In genomic region chr9:91422832-91423711, GRCh38 we compare ENCODE assay signal across 8 cellular contexts. TPM values are rescaled to one million over a fixed set of nuclear protein-coding genes. Genes with fewer than 3 reads are reported as not detected.
DNase-seq lines count a peak whose midpoint lies in the region; ATAC-seq, FAIRE-seq and TF ChIP-seq lines count a peak whose summit lies in the region.

No MANE protein-coding gene starts in this region.

- H2BK120ac ChIP-seq in trophoblast cell (ENCODE audit: insufficient read depth, low read length, poor library complexity): no peak overlapping the region

- TF ChIP-seq CTCF in SK-N-SH (IDR thresholded peaks at IDR 0.05): peak; percentile 28
- peak in 6 of 9 donors; percentile 8 to 44 (median 26) for TF ChIP-seq CTCF in heart right ventricle (IDR thresholded peaks at IDR 0.05)
- no peak for TF ChIP-seq CTCF in D721Med (IDR thresholded peaks at IDR 0.05; ENCODE audit: insufficient read depth, missing control alignments)

- in situ Hi-C loops in Caki2 (cut with HindIII; ENCODE audit: low pct_unique_long_range_greater_than_20kb, low sequenced_read_pairs): no loop called here

- ATAC-seq in GM19468 (IDR thresholded peaks at IDR 0.05; ENCODE audit: extremely low read depth, unreplicated experiment) (peak; percentile 6), heart right ventricle (peak in 6 of 8 donors; percentile 6 to 51 (median 33))

- no peaks in the 10 kb centered on the region for H3K9me3 ChIP-seq in SK-N-SH
- H3K9me3 ChIP-seq in heart right ventricle: no peaks in the 10 kb centered on the region
- H3K9me3 ChIP-seq in trophoblast cell (ENCODE audit: insufficient read depth, low read depth, low read length): no peaks in the 10 kb centered on the region

- no peak for TF ChIP-seq EP300 in SK-N-SH (IDR thresholded peaks at IDR 0.05; ENCODE audit: borderline replicate concordance in 1 of 2, low read depth in 1 of 2, low read length in 1 of 2)

- no peaks in the 10 kb centered on the region; the same call in 1 of the 2 replicates for H4K20me1 ChIP-seq in SK-N-SH (ENCODE audit: insufficient read depth)

- peak; percentile 70 for DNase-seq in Caki2 (ENCODE audit: low read depth)
- DNase-seq in HK-2 (ENCODE audit: unreplicated experiment): peak; percentile 69
- no peak for DNase-seq in SK-N-SH
- peak; percentile 54 to 65 for DNase-seq in heart right ventricle
- peak; percentile 80 for DNase-seq in trophoblast cell
- DNase-seq in D721Med (ENCODE audit: insufficient read length, low spot score): no peak

- peaks cover 49% of the 10 kb centered on the region for H3K79me2 ChIP-seq in SK-N-SH (ENCODE audit: insufficient read depth)
- peaks cover 22% of the 10 kb centered on the region for H3K79me2 ChIP-seq in trophoblast cell (ENCODE audit: control insufficient read depth, insufficient read depth, low read length, poor library complexity)

- no peak overlapping the region for H3K23ac ChIP-seq in trophoblast cell (ENCODE audit: low read length)

- H2AK5ac ChIP-seq in trophoblast cell (ENCODE audit: low read length): no peak overlapping the region

- H3K4ac ChIP-seq in trophoblast cell (ENCODE audit: low read depth, low read length): peak overlapping the region; percentile 53

- peaks cover 12% of the 10 kb centered on the region for H3F3A ChIP-seq in SK-N-SH (replicated peaks; ENCODE audit: insufficient read depth)

- H3K9ac ChIP-seq in SK-N-SH (peak overlapping the region; percentile 83), trophoblast cell (ENCODE audit: low read length) (peak overlapping the region; percentile 76)

- H3K4me2 ChIP-seq in SK-N-SH: peak overlapping the region; percentile 90
- H3K4me2 ChIP-seq in trophoblast cell (ENCODE audit: low read length): peak overlapping the region; percentile 98

- peak overlapping the region; percentile 4 for H2AFZ ChIP-seq in SK-N-SH (ENCODE audit: low read depth)
- peak overlapping the region; percentile 57 for H2AFZ ChIP-seq in trophoblast cell (ENCODE audit: insufficient read depth, low read length, poor library complexity)

- no peaks in the 10 kb centered on the region for H3K9me2 ChIP-seq in SK-N-SH

- TF ChIP-seq RAD21 in SK-N-SH (IDR thresholded peaks at IDR 0.05; ENCODE audit: low read length): no peak

- H3K4me1 ChIP-seq in SK-N-SH (ENCODE audit: control insufficient read depth in 1 of 2, insufficient read depth in 2 of 2, low read depth in 1 of 2, low read length in 1 of 2) (peaks cover 6 to 17% of the 10 kb centered on the region in 2 experiments), heart right ventricle (peaks cover 0 to 73% (median 33%) of the 10 kb centered on the region in 9 donors), trophoblast cell (ENCODE audit: control insufficient read depth in 1 of 2, insufficient read depth in 2 of 2, low read length in 2 of 2) (peaks cover 9 to 14% of the 10 kb centered on the region in 2 experiments)

- peaks cover 17% of the 10 kb centered on the region for H3K79me1 ChIP-seq in trophoblast cell (ENCODE audit: low read length)

- intact Hi-C loops in heart right ventricle (cut with DNase I): loop anchor here in 8 of 10 donors (2.0 to 10.0 kb wide), 13 partner anchors 61 to 498 kb away; partner anchors contain the start of gene AUH (in 3 of the 8)

- H3K36me3 ChIP-seq in SK-N-SH (replicated peaks in 1 of 2; ENCODE audit: control insufficient read depth in 1 of 2, insufficient read depth in 2 of 2, low read length in 1 of 2) (no peaks in the 10 kb centered on the region), heart right ventricle (no peaks in the 10 kb centered on the region), trophoblast cell (ENCODE audit: control insufficient read depth in 1 of 2, insufficient read depth in 2 of 2, low read length in 2 of 2) (no peaks in the 10 kb centered on the region)

- H4K8ac ChIP-seq in trophoblast cell (ENCODE audit: low read depth, low read length): peak overlapping the region; percentile 33

- no peak overlapping the region for H2BK12ac ChIP-seq in trophoblast cell (ENCODE audit: low read length)

- H3K4me3 ChIP-seq in SK-N-SH (ENCODE audit: low read depth in 2 of 2, low read length in 1 of 2): peak overlapping the region; percentile 77 to 94
- H3K4me3 ChIP-seq in heart right ventricle: peak overlapping the region; percentile 48 to 83 (median 68)
- H3K4me3 ChIP-seq in trophoblast cell (ENCODE audit: low read depth, low read length): peak overlapping the region; percentile 88

- H4K91ac ChIP-seq in trophoblast cell (ENCODE audit: low read depth, low read length): no peak overlapping the region

- peak overlapping the region; percentile 76 to 85 for H3K27ac ChIP-seq in SK-N-SH (ENCODE audit: low read depth in 2 of 2, low read length in 1 of 2)
- H3K27ac ChIP-seq in adipose tissue (ENCODE audit: low read depth, low read length): peak overlapping the region; percentile 100
- H3K27ac ChIP-seq in heart right ventricle: peak overlapping the region; percentile 85 to 96 (median 92)
- H3K27ac ChIP-seq in trophoblast cell (ENCODE audit: low read depth, low read length): peak overlapping the region; percentile 85

- peak overlapping the region; percentile 1 for H3K14ac ChIP-seq in trophoblast cell (ENCODE audit: low read length)

- H3K27me3 ChIP-seq in SK-N-SH (ENCODE audit: insufficient read depth): no peaks in the 10 kb centered on the region
- H3K27me3 ChIP-seq in heart right ventricle: no peaks in the 10 kb centered on the region
- H3K27me3 ChIP-seq in trophoblast cell (ENCODE audit: insufficient read depth, low read length): no peaks in the 10 kb centered on the region

- under 1% methylated on average over 34 of the region's 74 CpGs for WGBS in SK-N-SH (ENCODE audit: low lambda C conversion rate)
- 0 to 2% (median 1%) methylated on average over 58 to 72 of the region's 74 CpGs for WGBS in adipose tissue, 3 donors
- WGBS in heart right ventricle, 2 donors: 0 to 1% methylated on average over 55 to 74 of the region's 74 CpGs
- WGBS in trophoblast cell (ENCODE audit: extremely low coverage, insufficient coverage, insufficient read length): no CpG with 5 or more reads among the region's 74 CpGs

- no peak for FAIRE-seq in D721Med (lab: Jason Lieb, UNC)

- POLR2A ChIA-PET in SK-N-SH (lab: Yijun Ruan, JAX): interaction anchor here (0.7 kb wide), 1 partner anchor 22 kb away, joined by 3 read pairs; no protein-coding TSS in a partner anchor

- H2BK5ac ChIP-seq in trophoblast cell (ENCODE audit: low read depth, low read length, poor library complexity): peak overlapping the region; percentile 25

- no peak overlapping the region for H4K12ac ChIP-seq in trophoblast cell (ENCODE audit: low read depth, low read length)

- H3K18ac ChIP-seq in trophoblast cell (ENCODE audit: low read length): peak overlapping the region; percentile 63

- CTCF ChIA-PET in SK-N-SH (lab: Yijun Ruan, JAX): interaction anchor here (0.8 to 4.0 kb wide), 5 partner anchors 50 to 509 kb away, joined by 3 to 67 read pairs (median 3); no protein-coding TSS in a partner anchor

TF ChIP-seq in SK-N-SH, 30 proteins besides CTCF, POLR2A, EP300 and RAD21:
- TF ChIP-seq SMC3 (IDR thresholded peaks at IDR 0.05; ENCODE audit: low read depth, low read length) (no peak), TAF1 (IDR thresholded peaks at IDR 0.05; ENCODE audit: borderline replicate concordance, low read depth, low read length) (no peak), YY1 (IDR thresholded peaks at IDR 0.05; ENCODE audit: low read depth) (no peak), RXRA (IDR thresholded peaks at IDR 0.05; ENCODE audit: borderline replicate concordance, low read depth) (no peak), GABPA (IDR thresholded peaks at IDR 0.05; ENCODE audit: low read depth) (no peak), JUND (IDR thresholded peaks at IDR 0.05) (no peak), FOXM1 (IDR thresholded peaks at IDR 0.05; ENCODE audit: low read depth) (no peak)
- TF ChIP-seq, protein P1, sequence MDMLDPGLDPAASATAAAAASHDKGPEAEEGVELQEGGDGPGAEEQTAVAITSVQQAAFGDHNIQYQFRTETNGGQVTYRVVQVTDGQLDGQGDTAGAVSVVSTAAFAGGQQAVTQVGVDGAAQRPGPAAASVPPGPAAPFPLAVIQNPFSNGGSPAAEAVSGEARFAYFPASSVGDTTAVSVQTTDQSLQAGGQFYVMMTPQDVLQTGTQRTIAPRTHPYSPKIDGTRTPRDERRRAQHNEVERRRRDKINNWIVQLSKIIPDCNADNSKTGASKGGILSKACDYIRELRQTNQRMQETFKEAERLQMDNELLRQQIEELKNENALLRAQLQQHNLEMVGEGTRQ (IDR thresholded peaks at IDR 0.05; ENCODE audit: borderline replicate concordance, low read depth, low read length): no peak
- TF ChIP-seq, protein P2, sequence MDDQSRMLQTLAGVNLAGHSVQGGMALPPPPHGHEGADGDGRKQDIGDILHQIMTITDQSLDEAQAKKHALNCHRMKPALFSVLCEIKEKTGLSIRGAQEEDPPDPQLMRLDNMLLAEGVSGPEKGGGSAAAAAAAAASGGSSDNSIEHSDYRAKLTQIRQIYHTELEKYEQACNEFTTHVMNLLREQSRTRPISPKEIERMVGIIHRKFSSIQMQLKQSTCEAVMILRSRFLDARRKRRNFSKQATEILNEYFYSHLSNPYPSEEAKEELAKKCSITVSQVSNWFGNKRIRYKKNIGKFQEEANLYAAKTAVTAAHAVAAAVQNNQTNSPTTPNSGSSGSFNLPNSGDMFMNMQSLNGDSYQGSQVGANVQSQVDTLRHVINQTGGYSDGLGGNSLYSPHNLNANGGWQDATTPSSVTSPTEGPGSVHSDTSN (IDR thresholded peaks at IDR 0.05): peak; percentile 6; the same call in 1 of the 2 replicates
TF ChIP-seq in SK-N-SH: peak in this region for 1.

RNA-seq across cellular contexts. Expression of gene NFIL3, which starts 0.6 kb away (rescaled TPM):
- total RNA-seq in Caki2 (2014; rRNA removed; shearing (Covaris generic); ENCODE audit: low replicate concordance): 6.3 and 7.3 TPM in 2 replicates
- polyA plus RNA-seq in SK-N-SH (2012; rRNA removed): 6.8 and 9.3 TPM in 2 replicates
- polyA plus RNA-seq in SK-N-SH (2012; cell fraction: cytosol; rRNA removed): 10.7 and 15.8 TPM in 2 replicates
- 6.0 and 15.3 TPM in 2 replicates for polyA plus RNA-seq in SK-N-SH (2012; cell fraction: nucleus; rRNA removed)
- 100 to 1,000 TPM in 2 of 3 donors, 10 to 100 TPM in 1; 16.3 to 273 (median 153) TPM for polyA plus RNA-seq in adipose tissue
- total RNA-seq in heart right ventricle: 10 to 100 TPM; 18.6 to 88.0 (median 30.5) TPM
- polyA plus RNA-seq in heart right ventricle: 10 to 100 TPM; 10.8 to 24.7 TPM
- 50.7 and 52.5 TPM in 2 replicates for polyA plus RNA-seq in trophoblast cell (2013)

Comparison
In these comparisons a context has a peak if more than half of its experiments do, and no peak if none do; other contexts are left out.
1. DNase-seq: peak in Caki2 (single experiment), HK-2 (single experiment), heart right ventricle (2 of 2) and trophoblast cell (2 of 2); none in SK-N-SH (single experiment) and D721Med (single experiment).
2. Peak in every context shown above with its lines, with median percentiles within 50 percentile points of each other: H3K27ac ChIP-seq and H3K4me3 ChIP-seq.